ENCODE assay signal across 1 cellular context in the genomic region with DNA sequence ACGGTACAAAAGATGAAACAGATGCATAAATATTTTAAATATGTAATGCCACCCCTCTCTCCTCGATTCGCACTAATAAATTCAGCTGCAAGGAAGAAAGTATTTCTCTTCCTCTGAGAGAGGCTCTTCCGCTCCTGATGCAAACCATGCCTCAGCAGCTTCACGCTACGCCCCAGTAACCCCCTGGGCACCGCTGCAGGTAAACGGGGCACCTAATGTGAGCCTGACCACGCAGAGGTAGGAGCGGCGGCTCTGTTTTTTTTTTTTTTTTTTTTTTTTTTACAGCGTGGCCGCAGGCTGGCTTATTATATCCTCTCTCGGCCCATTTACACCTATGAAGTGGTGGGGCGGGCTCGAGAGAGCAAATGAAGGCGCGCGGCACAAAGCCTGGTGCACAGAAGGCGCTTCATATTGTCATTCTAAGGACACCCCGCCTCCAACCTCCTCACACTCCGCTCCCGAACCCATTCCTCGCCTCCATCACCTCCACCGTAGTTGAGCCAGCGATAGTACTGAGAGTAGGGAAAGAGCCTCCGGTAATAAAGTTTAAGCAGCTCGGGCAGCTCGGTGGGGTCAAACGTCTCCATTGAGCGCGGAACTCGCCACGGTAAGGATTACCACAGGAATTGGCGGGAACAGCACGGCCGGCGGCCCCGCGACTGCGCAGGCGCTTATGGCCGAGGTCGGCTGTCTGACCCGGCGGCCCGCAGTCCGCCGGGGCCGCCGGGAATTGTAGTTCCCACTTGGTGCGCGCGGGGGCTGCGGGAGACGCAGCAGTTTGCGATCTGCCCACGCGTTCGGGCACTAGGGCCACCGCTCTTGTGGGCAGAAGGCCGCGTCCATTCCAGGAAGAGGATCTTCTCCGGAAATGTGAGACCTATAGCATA.
A peak's percentile ranks its signal among the peaks of the same experiment; 100 is the strongest.
TF ChIP-seq lines count a peak whose summit lies in the region.

A gene (minus strand): TSS at position 612 of the 887 bp plus-strand sequence. CDS start 25 bp downstream, at position 587.

TF ChIP-seq in neural cell, 6 proteins besides CTCF, POLR2A, EP300 and RAD21 (continued from another document):
- TF ChIP-seq, protein P1, sequence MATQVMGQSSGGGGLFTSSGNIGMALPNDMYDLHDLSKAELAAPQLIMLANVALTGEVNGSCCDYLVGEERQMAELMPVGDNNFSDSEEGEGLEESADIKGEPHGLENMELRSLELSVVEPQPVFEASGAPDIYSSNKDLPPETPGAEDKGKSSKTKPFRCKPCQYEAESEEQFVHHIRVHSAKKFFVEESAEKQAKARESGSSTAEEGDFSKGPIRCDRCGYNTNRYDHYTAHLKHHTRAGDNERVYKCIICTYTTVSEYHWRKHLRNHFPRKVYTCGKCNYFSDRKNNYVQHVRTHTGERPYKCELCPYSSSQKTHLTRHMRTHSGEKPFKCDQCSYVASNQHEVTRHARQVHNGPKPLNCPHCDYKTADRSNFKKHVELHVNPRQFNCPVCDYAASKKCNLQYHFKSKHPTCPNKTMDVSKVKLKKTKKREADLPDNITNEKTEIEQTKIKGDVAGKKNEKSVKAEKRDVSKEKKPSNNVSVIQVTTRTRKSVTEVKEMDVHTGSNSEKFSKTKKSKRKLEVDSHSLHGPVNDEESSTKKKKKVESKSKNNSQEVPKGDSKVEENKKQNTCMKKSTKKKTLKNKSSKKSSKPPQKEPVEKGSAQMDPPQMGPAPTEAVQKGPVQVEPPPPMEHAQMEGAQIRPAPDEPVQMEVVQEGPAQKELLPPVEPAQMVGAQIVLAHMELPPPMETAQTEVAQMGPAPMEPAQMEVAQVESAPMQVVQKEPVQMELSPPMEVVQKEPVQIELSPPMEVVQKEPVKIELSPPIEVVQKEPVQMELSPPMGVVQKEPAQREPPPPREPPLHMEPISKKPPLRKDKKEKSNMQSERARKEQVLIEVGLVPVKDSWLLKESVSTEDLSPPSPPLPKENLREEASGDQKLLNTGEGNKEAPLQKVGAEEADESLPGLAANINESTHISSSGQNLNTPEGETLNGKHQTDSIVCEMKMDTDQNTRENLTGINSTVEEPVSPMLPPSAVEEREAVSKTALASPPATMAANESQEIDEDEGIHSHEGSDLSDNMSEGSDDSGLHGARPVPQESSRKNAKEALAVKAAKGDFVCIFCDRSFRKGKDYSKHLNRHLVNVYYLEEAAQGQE (IDR thresholded peaks at IDR 0.05; ENCODE audit: borderline replicate concordance), result peak; percentile 49
- TF ChIP-seq EZH2 (IDR thresholded peaks at IDR 0.05; ENCODE audit: borderline replicate concordance, insufficient read depth, low read length, poor library complexity, severe bottlenecking) (no peak), MXI1 (conservative IDR thresholded peaks at IDR 0.05; ENCODE audit: poor library complexity, severe bottlenecking) (peak; percentile 79), SMC3 (conservative IDR thresholded peaks at IDR 0.05; ENCODE audit: poor library complexity) (no peak), POLR2AphosphoS5 (IDR thresholded peaks at IDR 0.05) (peak; percentile 82)
